12 cellular contexts compared by ENCODE assay signal in genomic region chr19:49468199-49468598, GRCh38. TPM values are rescaled to one million over a fixed set of nuclear protein-coding genes. Genes with fewer than 3 reads are reported as not detected.
DNase-seq lines count a peak whose midpoint lies in the region; ATAC-seq, FAIRE-seq and TF ChIP-seq lines count a peak whose summit lies in the region.
"Had no signal": no experiment of that assay in that cellular context is flagged by ENCODE, and none has a peak within 500 bp of the region (broad histone marks: within the 10 kb centered on the region; RNA-seq: fewer than 3 reads in every experiment).

No MANE protein-coding gene starts in this region.

- H3K9me3 ChIP-seq in HepG2 (ENCODE audit: low read length) (no peaks in the 10 kb centered on the region), right lobe of liver (no peaks in the 10 kb centered on the region)
- H3K9me3 ChIP-seq: BE2C had no signal

- BruUV-seq in HepG2 (replicated peaks; lab: Mats Ljungman, UMichigan) = no TSS peak

- ATAC-seq in HepG2 (no peak), right lobe of liver (no peak), naive B cell (ENCODE audit: low read depth in 2 of 2) (no peak), GM18870 (IDR thresholded peaks at IDR 0.05; ENCODE audit: unreplicated experiment) (no peak), HG03097 (IDR thresholded peaks at IDR 0.05; ENCODE audit: low FRiP score, unreplicated experiment) (no peak)

- no peak overlapping the region for H3K9ac ChIP-seq in HepG2 (ENCODE audit: insufficient read depth, low read depth, low read length)

- H3K36me3 ChIP-seq in HepG2 (replicated peaks in 1 of 2; ENCODE audit: control insufficient read depth in 1 of 2, insufficient read depth in 2 of 2, low read length in 2 of 2) = peaks cover 1 to 6% of the 10 kb centered on the region in 2 experiments; a peak in 2 of 5 replicates
- H3K36me3 ChIP-seq in right lobe of liver = no peaks in the 10 kb centered on the region
- H3K36me3 ChIP-seq: BE2C had no signal

- H4K20me1 ChIP-seq in HepG2 (ENCODE audit: insufficient read depth, low read length) = no peaks in the 10 kb centered on the region

- in situ Hi-C loops in HepG2 (cut with HindIII; ENCODE audit: extremely low pct_ligation_motif_present, low pct_unique_long_range_greater_than_20kb) (no loop called here), KBM-7 (cut with MboI; ENCODE audit: low pct_unique_long_range_greater_than_20kb, low sequenced_read_pairs) (no loop called here)

- no peak for TF ChIP-seq RAD21 in HepG2 (CRISPR knock-in tag; IDR thresholded peaks at IDR 0.05)

- peak overlapping the region in 5 of 6 donors; percentile 64 to 100 (median 98) for H3K27ac Mint-ChIP-seq in naive B cell

- intact Hi-C loops in HepG2 (cut with micrococcal nuclease; ENCODE audit: unreplicated experiment) = no loop called here
- intact Hi-C loops in right lobe of liver (cut with DNase I) = no loop called here

- POLR2A ChIA-PET in HepG2 (lab: Yijun Ruan, JAX) = no interaction called here

- H3K36me3 Mint-ChIP-seq in naive B cell = peaks cover 0 to 19% of the 10 kb centered on the region in 2 donors

- H3K27me3 Mint-ChIP-seq in naive B cell = no peaks in the 10 kb centered on the region

- no peak overlapping the region for H3K4me3 ChIP-seq in HepG2 (replicated peaks in 1 of 3; ENCODE audit: insufficient read depth in 1 of 3, low read depth in 2 of 3, low read length in 3 of 3)
- no peak overlapping the region for H3K4me3 ChIP-seq in right lobe of liver

- peaks cover 0 to 6% (median 0%) of the 10 kb centered on the region in 7 donors for H3K9me3 Mint-ChIP-seq in naive B cell
- H3K9me3 Mint-ChIP-seq: WTC11 had no signal

- 0 out of 2 replicates have a peak, but pooled peaks cover under 1% of the 10 kb centered on the region for H3K4me1 ChIP-seq in HepG2 (ENCODE audit: insufficient read depth, low read length)
- H3K4me1 ChIP-seq in right lobe of liver = no peaks in the 10 kb centered on the region
- H3K4me1 ChIP-seq: BE2C had no signal

- H2AFZ ChIP-seq in HepG2 (ENCODE audit: low read length) = no peak overlapping the region

- no peak overlapping the region for H3K27ac ChIP-seq in HepG2 (ENCODE audit: extremely low read length, insufficient read depth, low read length)
- no peak overlapping the region for H3K27ac ChIP-seq in right lobe of liver
- H3K27ac ChIP-seq in adipose tissue (ENCODE audit: low read depth, low read length) = peak overlapping the region; percentile 67

- DNase-seq in HepG2 (ENCODE audit: low spot score) = no peak
- no peak for DNase-seq in right lobe of liver
- no peak for DNase-seq in naive B cell
- DNase-seq in KBM-7 = no peak
- DNase-seq in NCI-H510A (lab: John Stamatoyannopoulos, UW) = no peak
- DNase-seq: BE2C, GOT3, hypothalamus had no signal

- TF ChIP-seq EP300 in HepG2 (IDR thresholded peaks at IDR 0.05; ENCODE audit: low read depth in 2 of 2, low read length in 2 of 2) (no peak), HepG2 (CRISPR knock-in tag; IDR thresholded peaks at IDR 0.05; ENCODE audit: borderline replicate concordance) (no peak)

- TF ChIP-seq POLR2A in HepG2 (IDR thresholded peaks at IDR 0.05; ENCODE audit: insufficient read depth in 1 of 2, low read depth in 2 of 2, low read length in 2 of 2) = no peak
- no peak for TF ChIP-seq POLR2A in right lobe of liver (IDR thresholded peaks at IDR 0.05)

- H3K79me2 ChIP-seq in HepG2 (ENCODE audit: insufficient read depth, low read length) = no peaks in the 10 kb centered on the region

- FAIRE-seq in HepG2 (lab: Jason Lieb, UNC) = no peak

- no peak overlapping the region for H3K4me2 ChIP-seq in HepG2 (ENCODE audit: low read depth, low read length)

- peaks cover 19 to 41% (median 25%) of the 10 kb centered on the region in 3 donors for H3K4me1 Mint-ChIP-seq in naive B cell

- CTCF ChIA-PET in HepG2 (lab: Yijun Ruan, JAX; ENCODE audit: low intra/inter-chr PET ratio, low total read pairs) = no interaction called here

- 96% methylated on average over 12 of the region's 19 CpGs for WGBS in HepG2 (ENCODE audit: low lambda C conversion rate)
- 100% methylated on average over 3 of the region's 19 CpGs for WGBS in right lobe of liver (ENCODE audit: insufficient coverage, low coverage, low lambda C conversion rate, missing lambda C conversion rate)
- WGBS in adipose tissue, 3 donors = 88 to 92% (median 90%) methylated on average over 17 to 19 of the region's 19 CpGs

- TF ChIP-seq CTCF in HepG2 (CRISPR knock-in tag; IDR thresholded peaks at IDR 0.05) (no peak), right lobe of liver (IDR thresholded peaks at IDR 0.05) (no peak)

- H3K27me3 ChIP-seq in HepG2 (ENCODE audit: control insufficient read depth in 1 of 2, insufficient read depth in 2 of 2, low read length in 2 of 2) (no peaks in the 10 kb centered on the region; a peak in 1 of 5 replicates), right lobe of liver (no peaks in the 10 kb centered on the region)
- H3K27me3 ChIP-seq: BE2C had no signal

- H3K4me3 Mint-ChIP-seq in naive B cell = peak overlapping the region in 1 of 8 donors; percentile 42
- H3K4me3 Mint-ChIP-seq: WTC11 had no signal

RNA-seq across cellular contexts. Expression of gene FLT3LG, which starts 5.8 kb away (rescaled TPM):
- total RNA-seq in HepG2 (2016; rRNA removed; fragmentation: Illumina TruSeq; extraction: Trizol) (0.58 and 1.5 TPM in 2 replicates), right lobe of liver (1 to 10 TPM in 5 of 6 experiments, under 1 TPM in 1; 0.80 to 4.4 (median 2.3) TPM)
- total RNA-seq in HepG2 (2016; cell fraction: cytosol; rRNA removed; fragmentation: Illumina TruSeq; extraction: Trizol; ENCODE audit: low read depth) = 2.3 and 2.9 TPM in 2 replicates
- 0.67 and 1.4 TPM in 2 replicates for total RNA-seq in HepG2 (2016; cell fraction: insoluble cytoplasmic fraction; rRNA removed; fragmentation: Illumina TruSeq; extraction: Trizol)
- total RNA-seq in HepG2 (2016; cell fraction: membrane; rRNA removed; fragmentation: Illumina TruSeq; extraction: Trizol) = 2.2 and 2.3 TPM in 2 replicates
- 1.3 and 2.9 TPM in 2 replicates for total RNA-seq in HepG2 (2016; cell fraction: nucleus; rRNA removed; fragmentation: Illumina TruSeq; extraction: Trizol)
- polyA plus RNA-seq in HepG2 (2011; rRNA removed) (2.6 and 3.0 TPM in 2 replicates), adipose tissue (10 to 100 TPM in 1 of 3 donors, 1 to 10 TPM in 2; 2.6 to 20.5 (median 7.4) TPM), naive B cell (ENCODE audit: low read depth in 6 of 6) (10 to 100 TPM in 5 of 6 donors, 1 to 10 TPM in 1; 9.5 to 15.0 (median 11.4) TPM)
- polyA plus RNA-seq in HepG2 (2011; cell fraction: cytosol; rRNA removed) = 1.1 and 1.7 TPM in 2 replicates
- 5.2 and 6.9 TPM in 2 replicates for polyA plus RNA-seq in HepG2 (2011; cell fraction: nucleus; rRNA removed)
- 2.0 and 4.6 TPM in 2 replicates for polyA plus RNA-seq in HepG2 (2012)
- 4.2 and 4.4 TPM in 2 replicates for polyA plus RNA-seq in HepG2 (2016; cell fraction: cytosol; fragmentation: Illumina TruSeq; extraction: Trizol; ENCODE audit: low read depth)
- polyA plus RNA-seq in HepG2 (2016; cell fraction: insoluble cytoplasmic fraction; fragmentation: Illumina TruSeq; extraction: Trizol; ENCODE audit: low read depth) = 2.3 and 2.4 TPM in 2 replicates
- 2.5 and 3.6 TPM in 2 replicates for polyA plus RNA-seq in HepG2 (2016; cell fraction: membrane; fragmentation: Illumina TruSeq; extraction: Trizol; ENCODE audit: low read depth)
- 7.4 and 8.8 TPM in 2 replicates for polyA plus RNA-seq in HepG2 (2016; cell fraction: nucleus; fragmentation: Illumina TruSeq; extraction: Trizol; ENCODE audit: insufficient read depth, low read depth)
- 1.2 and 1.7 TPM in 2 replicates for polyA minus RNA-seq in HepG2 (2011; rRNA and poly(A)+ RNA removed; ENCODE audit: low replicate concordance)
- 0.79 and 2.5 TPM in 2 replicates for polyA minus RNA-seq in HepG2 (2011; cell fraction: cytosol; rRNA and poly(A)+ RNA removed)
- polyA minus RNA-seq in HepG2 (2011; cell fraction: nucleus; rRNA and poly(A)+ RNA removed) = 0.90 and 1.1 TPM in 2 replicates

RNA-seq across cellular contexts. Expression of gene ALDH16A1, which starts 15.2 kb away (rescaled TPM):
- total RNA-seq in HepG2 (2016; rRNA removed; fragmentation: Illumina TruSeq; extraction: Trizol) (29.6 and 34.9 TPM in 2 replicates), right lobe of liver (10 to 100 TPM; 14.4 to 29.6 (median 19.8) TPM)
- 2.5 and 3.4 TPM in 2 replicates for total RNA-seq in HepG2 (2016; cell fraction: cytosol; rRNA removed; fragmentation: Illumina TruSeq; extraction: Trizol; ENCODE audit: low read depth)
- 27.6 and 38.2 TPM in 2 replicates for total RNA-seq in HepG2 (2016; cell fraction: insoluble cytoplasmic fraction; rRNA removed; fragmentation: Illumina TruSeq; extraction: Trizol)
- total RNA-seq in HepG2 (2016; cell fraction: membrane; rRNA removed; fragmentation: Illumina TruSeq; extraction: Trizol) = 6.3 and 7.8 TPM in 2 replicates
- total RNA-seq in HepG2 (2016; cell fraction: nucleus; rRNA removed; fragmentation: Illumina TruSeq; extraction: Trizol) = 15.0 and 23.1 TPM in 2 replicates
- polyA plus RNA-seq in HepG2 (2011; rRNA removed) (8.4 and 9.2 TPM in 2 replicates), adipose tissue (10 to 100 TPM; 24.1 to 31.4 (median 29.5) TPM), naive B cell (ENCODE audit: low read depth in 6 of 6) (100 to 1,000 TPM in 1 of 6 donors, 10 to 100 TPM in 5; 54.2 to 103 (median 74.6) TPM)
- polyA plus RNA-seq in HepG2 (2011; cell fraction: cytosol; rRNA removed) = 6.8 and 16.2 TPM in 2 replicates
- 31.7 and 40.0 TPM in 2 replicates for polyA plus RNA-seq in HepG2 (2011; cell fraction: nucleus; rRNA removed)
- 7.6 and 9.2 TPM in 2 replicates for polyA plus RNA-seq in HepG2 (2012)
- polyA plus RNA-seq in HepG2 (2016; cell fraction: cytosol; fragmentation: Illumina TruSeq; extraction: Trizol; ENCODE audit: low read depth) = 1.7 and 2.8 TPM in 2 replicates
- polyA plus RNA-seq in HepG2 (2016; cell fraction: insoluble cytoplasmic fraction; fragmentation: Illumina TruSeq; extraction: Trizol; ENCODE audit: low read depth) = 25.4 and 29.9 TPM in 2 replicates
- polyA plus RNA-seq in HepG2 (2016; cell fraction: membrane; fragmentation: Illumina TruSeq; extraction: Trizol; ENCODE audit: low read depth) = 3.2 and 4.3 TPM in 2 replicates
- polyA plus RNA-seq in HepG2 (2016; cell fraction: nucleus; fragmentation: Illumina TruSeq; extraction: Trizol; ENCODE audit: insufficient read depth, low read depth) = 40.8 and 41.9 TPM in 2 replicates
- polyA minus RNA-seq in HepG2 (2011; rRNA and poly(A)+ RNA removed; ENCODE audit: low replicate concordance) = 16.3 and 53.3 TPM in 2 replicates
- polyA minus RNA-seq in HepG2 (2011; cell fraction: cytosol; rRNA and poly(A)+ RNA removed) = 13.7 and 17.8 TPM in 2 replicates
- 3.6 and 4.4 TPM in 2 replicates for polyA minus RNA-seq in HepG2 (2011; cell fraction: nucleus; rRNA and poly(A)+ RNA removed)

RNA-seq across cellular contexts. Expression of gene PIH1D1, which starts 16.6 kb away (rescaled TPM):
- total RNA-seq in HepG2 (2016; rRNA removed; fragmentation: Illumina TruSeq; extraction: Trizol) (94.9 and 110 TPM in 2 replicates), right lobe of liver (10 to 100 TPM; 37.4 to 57.7 (median 43.4) TPM)
- 60.4 and 74.8 TPM in 2 replicates for total RNA-seq in HepG2 (2016; cell fraction: cytosol; rRNA removed; fragmentation: Illumina TruSeq; extraction: Trizol; ENCODE audit: low read depth)
- 105 and 114 TPM in 2 replicates for total RNA-seq in HepG2 (2016; cell fraction: insoluble cytoplasmic fraction; rRNA removed; fragmentation: Illumina TruSeq; extraction: Trizol)
- total RNA-seq in HepG2 (2016; cell fraction: membrane; rRNA removed; fragmentation: Illumina TruSeq; extraction: Trizol) = 77.7 and 93.8 TPM in 2 replicates
- total RNA-seq in HepG2 (2016; cell fraction: nucleus; rRNA removed; fragmentation: Illumina TruSeq; extraction: Trizol) = 75.2 and 89.0 TPM in 2 replicates
- polyA plus RNA-seq in HepG2 (2011; rRNA removed) (126 and 137 TPM in 2 replicates), adipose tissue (10 to 100 TPM; 43.8 to 85.5 (median 50.3) TPM), naive B cell (ENCODE audit: low read depth in 6 of 6) (10 to 100 TPM; 70.3 to 95.3 (median 79.0) TPM)
- 117 and 150 TPM in 2 replicates for polyA plus RNA-seq in HepG2 (2011; cell fraction: cytosol; rRNA removed)
- 281 and 313 TPM in 2 replicates for polyA plus RNA-seq in HepG2 (2011; cell fraction: nucleus; rRNA removed)
- 108 and 121 TPM in 2 replicates for polyA plus RNA-seq in HepG2 (2012)
- 33.5 and 45.1 TPM in 2 replicates for polyA plus RNA-seq in HepG2 (2016; cell fraction: cytosol; fragmentation: Illumina TruSeq; extraction: Trizol; ENCODE audit: low read depth)
- 86.6 and 90.0 TPM in 2 replicates for polyA plus RNA-seq in HepG2 (2016; cell fraction: insoluble cytoplasmic fraction; fragmentation: Illumina TruSeq; extraction: Trizol; ENCODE audit: low read depth)
- polyA plus RNA-seq in HepG2 (2016; cell fraction: membrane; fragmentation: Illumina TruSeq; extraction: Trizol; ENCODE audit: low read depth) = 42.8 and 56.0 TPM in 2 replicates
- 175 and 195 TPM in 2 replicates for polyA plus RNA-seq in HepG2 (2016; cell fraction: nucleus; fragmentation: Illumina TruSeq; extraction: Trizol; ENCODE audit: insufficient read depth, low read depth)
- 83.0 and 106 TPM in 2 replicates for polyA minus RNA-seq in HepG2 (2011; rRNA and poly(A)+ RNA removed; ENCODE audit: low replicate concordance)
- 40.9 and 42.6 TPM in 2 replicates for polyA minus RNA-seq in HepG2 (2011; cell fraction: cytosol; rRNA and poly(A)+ RNA removed)
- polyA minus RNA-seq in HepG2 (2011; cell fraction: nucleus; rRNA and poly(A)+ RNA removed) = 50.9 and 63.0 TPM in 2 replicates

RNA-seq across cellular contexts. Expression of gene RPL13A, which starts 19.2 kb away (rescaled TPM):
- 2,601 and 3,137 TPM in 2 replicates for total RNA-seq in HepG2 (2016; rRNA removed; fragmentation: Illumina TruSeq; extraction: Trizol)
- total RNA-seq in HepG2 (2016; cell fraction: cytosol; rRNA removed; fragmentation: Illumina TruSeq; extraction: Trizol; ENCODE audit: low read depth) = 4,258 and 4,636 TPM in 2 replicates
- total RNA-seq in HepG2 (2016; cell fraction: insoluble cytoplasmic fraction; rRNA removed; fragmentation: Illumina TruSeq; extraction: Trizol) = 2,656 and 3,295 TPM in 2 replicates
- 7,013 and 7,095 TPM in 2 replicates for total RNA-seq in HepG2 (2016; cell fraction: membrane; rRNA removed; fragmentation: Illumina TruSeq; extraction: Trizol)
- 1,096 and 1,183 TPM in 2 replicates for total RNA-seq in HepG2 (2016; cell fraction: nucleus; rRNA removed; fragmentation: Illumina TruSeq; extraction: Trizol)
- polyA plus RNA-seq in HepG2 (2011; rRNA removed) = 3,407 and 3,954 TPM in 2 replicates
- 2,986 and 5,309 TPM in 2 replicates for polyA plus RNA-seq in HepG2 (2011; cell fraction: cytosol; rRNA removed)
- polyA plus RNA-seq in HepG2 (2011; cell fraction: nucleus; rRNA removed) = 2,708 and 2,782 TPM in 2 replicates
- polyA plus RNA-seq in HepG2 (2012) = 2,954 and 4,264 TPM in 2 replicates
- 5,376 and 5,987 TPM in 2 replicates for polyA plus RNA-seq in HepG2 (2016; cell fraction: cytosol; fragmentation: Illumina TruSeq; extraction: Trizol; ENCODE audit: low read depth)
- 3,762 and 3,802 TPM in 2 replicates for polyA plus RNA-seq in HepG2 (2016; cell fraction: insoluble cytoplasmic fraction; fragmentation: Illumina TruSeq; extraction: Trizol; ENCODE audit: low read depth)
- 7,707 and 8,057 TPM in 2 replicates for polyA plus RNA-seq in HepG2 (2016; cell fraction: membrane; fragmentation: Illumina TruSeq; extraction: Trizol; ENCODE audit: low read depth)
- polyA plus RNA-seq in HepG2 (2016; cell fraction: nucleus; fragmentation: Illumina TruSeq; extraction: Trizol; ENCODE audit: insufficient read depth, low read depth) = 2,294 and 2,333 TPM in 2 replicates
- polyA minus RNA-seq in HepG2 (2011; rRNA and poly(A)+ RNA removed; ENCODE audit: low replicate concordance) = 2,394 and 2,613 TPM in 2 replicates
- 898 and 937 TPM in 2 replicates for polyA minus RNA-seq in HepG2 (2011; cell fraction: cytosol; rRNA and poly(A)+ RNA removed)
- polyA minus RNA-seq in HepG2 (2011; cell fraction: nucleus; rRNA and poly(A)+ RNA removed) = 1,540 and 1,647 TPM in 2 replicates
- total RNA-seq in right lobe of liver = 100 to 1,000 TPM; 675 to 992 (median 801) TPM
- 1,000 to 10,000 TPM; 3,139 to 5,659 (median 3,499) TPM for polyA plus RNA-seq in adipose tissue
- polyA plus RNA-seq in naive B cell (ENCODE audit: low read depth in 6 of 6) = 1,000 to 10,000 TPM; 1,519 to 3,103 (median 2,606) TPM

RNA-seq across cellular contexts. Expression of gene SLC17A7, which starts 26.9 kb away (rescaled TPM):
- not detected in 2 replicates for total RNA-seq in HepG2 (2016; rRNA removed; fragmentation: Illumina TruSeq; extraction: Trizol)
- total RNA-seq in HepG2 (2016; cell fraction: cytosol; rRNA removed; fragmentation: Illumina TruSeq; extraction: Trizol; ENCODE audit: low read depth) = not detected in 2 replicates
- total RNA-seq in HepG2 (2016; cell fraction: insoluble cytoplasmic fraction; rRNA removed; fragmentation: Illumina TruSeq; extraction: Trizol) = 0.06 TPM in 1 of 2 replicates, not detected in the other
- total RNA-seq in HepG2 (2016; cell fraction: membrane; rRNA removed; fragmentation: Illumina TruSeq; extraction: Trizol) = 0.06 TPM in 1 of 2 replicates, not detected in the other
- not detected in 2 replicates for total RNA-seq in HepG2 (2016; cell fraction: nucleus; rRNA removed; fragmentation: Illumina TruSeq; extraction: Trizol)
- 0.32 and 0.37 TPM in 2 replicates for polyA plus RNA-seq in HepG2 (2011; rRNA removed)
- 0.15 and 0.22 TPM in 2 replicates for polyA plus RNA-seq in HepG2 (2011; cell fraction: cytosol; rRNA removed)
- 1.9 and 2.4 TPM in 2 replicates for polyA plus RNA-seq in HepG2 (2011; cell fraction: nucleus; rRNA removed)
- 0.17 and 0.37 TPM in 2 replicates for polyA plus RNA-seq in HepG2 (2012)
- 0.03 and 0.05 TPM in 2 replicates for polyA plus RNA-seq in HepG2 (2016; cell fraction: cytosol; fragmentation: Illumina TruSeq; extraction: Trizol; ENCODE audit: low read depth)
- 0.09 and 0.10 TPM in 2 replicates for polyA plus RNA-seq in HepG2 (2016; cell fraction: insoluble cytoplasmic fraction; fragmentation: Illumina TruSeq; extraction: Trizol; ENCODE audit: low read depth)
- not detected in 2 replicates for polyA plus RNA-seq in HepG2 (2016; cell fraction: membrane; fragmentation: Illumina TruSeq; extraction: Trizol; ENCODE audit: low read depth)
- polyA plus RNA-seq in HepG2 (2016; cell fraction: nucleus; fragmentation: Illumina TruSeq; extraction: Trizol; ENCODE audit: insufficient read depth, low read depth) = 0.40 and 0.49 TPM in 2 replicates
- 0.19 and 0.34 TPM in 2 replicates for polyA minus RNA-seq in HepG2 (2011; rRNA and poly(A)+ RNA removed; ENCODE audit: low replicate concordance)
- 0.40 TPM in 1 of 2 replicates, not detected in the other for polyA minus RNA-seq in HepG2 (2011; cell fraction: cytosol; rRNA and poly(A)+ RNA removed)
- polyA minus RNA-seq in HepG2 (2011; cell fraction: nucleus; rRNA and poly(A)+ RNA removed) = 0.77 and 1.6 TPM in 2 replicates
- total RNA-seq in right lobe of liver = under 1 TPM in 1 of 6 experiments, not detected in 5; 0.13 TPM
- polyA plus RNA-seq in adipose tissue = 1 to 10 TPM in 2 of 3 donors, under 1 TPM in 1; 0.23 to 7.3 (median 1.5) TPM
- polyA plus RNA-seq in naive B cell (ENCODE audit: low read depth in 6 of 6) = not detected
